In the genomic region with DNA sequence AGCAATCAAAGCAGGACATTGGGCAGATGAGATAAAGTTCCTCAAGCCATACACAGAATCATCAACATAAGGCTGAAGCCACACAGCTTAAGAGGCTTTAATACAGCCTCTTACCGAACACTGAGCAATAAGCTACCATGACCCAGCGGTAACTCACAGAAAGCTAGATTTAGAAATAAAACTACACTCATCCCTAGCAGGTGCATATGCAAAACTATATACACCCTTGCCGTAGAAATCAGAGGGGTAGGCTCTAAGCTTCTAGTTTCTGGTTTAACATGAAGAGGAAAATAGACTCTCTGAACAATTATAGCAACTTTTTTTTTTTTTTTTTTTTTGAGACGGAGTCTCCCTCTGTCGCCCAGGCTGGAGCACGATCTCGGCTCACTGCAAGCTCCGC, we compare ENCODE assay signal across 17 cellular contexts.
A peak's percentile ranks its signal among the peaks of the same experiment; 100 is the strongest.
DNase-seq lines count a peak whose midpoint lies in the region; ATAC-seq and TF ChIP-seq lines count a peak whose summit lies in the region.
"Had no signal": no experiment of that assay in that cellular context is flagged by ENCODE, and none has a peak within 500 bp of the region (broad histone marks: within the 10 kb centered on the region; RNA-seq: fewer than 3 reads in every experiment).

No MANE protein-coding gene starts in this region.

- intact Hi-C loops in PC-9 (cut with micrococcal nuclease; ENCODE audit: unreplicated experiment): no loop called here

- no peaks in the 10 kb centered on the region for H3K27me3 ChIP-seq in MM.1S (replicated peaks; ENCODE audit: insufficient read depth, low read length)
- no peaks in the 10 kb centered on the region for H3K27me3 ChIP-seq in PC-9 (ENCODE audit: insufficient read depth, low read depth)

- no peaks in the 10 kb centered on the region for H3K79me2 ChIP-seq in MM.1S (ENCODE audit: low read length)
- no peaks in the 10 kb centered on the region for H3K79me2 ChIP-seq in PC-9 (ENCODE audit: low read depth)

- POLR2A ChIA-PET in PC-9 (lab: Charles Lee; ENCODE audit: unreplicated experiment): no interaction called here

- no peaks in the 10 kb centered on the region for H3K27me3 Mint-ChIP-seq in nephron progenitor cell (ENCODE audit: low read depth, poor library complexity)
- H3K27me3 Mint-ChIP-seq: CD4-positive, alpha-beta memory T cell had no signal

- no TSS peak for BruUV-seq in PC-9 (replicated peaks; lab: Mats Ljungman, UMichigan)

- H3K9me3 ChIP-seq in MM.1S (replicated peaks; ENCODE audit: insufficient read depth, low read length): no peaks in the 10 kb centered on the region
- peaks cover 3% of the 10 kb centered on the region; the same call in 1 of the 2 replicates for H3K9me3 ChIP-seq in PC-9 (ENCODE audit: insufficient read depth, low read depth)

- no peaks in the 10 kb centered on the region for H3K9me2 ChIP-seq in MM.1S (replicated peaks; ENCODE audit: insufficient read depth, low read length)
- no peaks in the 10 kb centered on the region for H3K9me2 ChIP-seq in PC-9 (ENCODE audit: insufficient read depth)

- H3F3A ChIP-seq in MM.1S (ENCODE audit: insufficient read depth, low read length): peaks cover 32% of the 10 kb centered on the region
- H3F3A ChIP-seq in PC-9 (ENCODE audit: insufficient read depth, low read depth): no peaks in the 10 kb centered on the region

- ATAC-seq in GM18867 (IDR thresholded peaks at IDR 0.05; ENCODE audit: unreplicated experiment): peak; percentile 70
- ATAC-seq: GM12878 had no signal

- H3K27ac ChIP-seq in MM.1S (ENCODE audit: low read length) (peak overlapping the region; percentile 90), PC-9 (no peak overlapping the region), substantia nigra (ENCODE audit: low read depth, low read length, poor library complexity, severe bottlenecking) (no peak overlapping the region)

- H3K36me3 ChIP-seq in MM.1S (replicated peaks; ENCODE audit: insufficient read depth, low read length) (no peaks in the 10 kb centered on the region), PC-9 (ENCODE audit: low read depth) (no peaks in the 10 kb centered on the region)

- no peak overlapping the region for H3K4me3 Mint-ChIP-seq in nephron progenitor cell
- H3K4me3 Mint-ChIP-seq: CD4-positive, alpha-beta memory T cell had no signal

- no peaks in the 10 kb centered on the region for H3K4me1 Mint-ChIP-seq in nephron progenitor cell
- H3K4me1 Mint-ChIP-seq: CD4-positive, alpha-beta memory T cell had no signal

- H3K9ac ChIP-seq in MM.1S (ENCODE audit: low read length): peak overlapping the region; percentile 40; the same call in 1 of the 2 replicates

- H3K36me3 Mint-ChIP-seq in nephron progenitor cell (ENCODE audit: low read depth): no peaks in the 10 kb centered on the region
- H3K36me3 Mint-ChIP-seq: CD4-positive, alpha-beta memory T cell had no signal

- TF ChIP-seq CTCF in MM.1S (IDR thresholded peaks at IDR 0.05; ENCODE audit: low read length) (no peak), nephron progenitor cell (IDR thresholded peaks at IDR 0.05) (no peak), PC-9 (conservative IDR thresholded peaks at IDR 0.05) (no peak)

- CTCF ChIA-PET in PC-9 (lab: Charles Lee): no interaction called here

- peak; percentile 88 for DNase-seq in MM.1S
- no peak for DNase-seq in nephron progenitor cell
- no peak for DNase-seq in T1000 (lab: John Stamatoyannopoulos, UW)
- no peak for DNase-seq in PC-9
- DNase-seq in substantia nigra (lab: John Stamatoyannopoulos, UW): no peak
- DNase-seq: C1 segment of cervical spinal cord; Calu3; CD4-positive, alpha-beta memory T cell; COR-L47; DMS 273 treated with DMSO at 0.1 percent for 48 hours; DMS79; EL; GDM1; H7; HCEC 1CT had no signal

- H2AFZ ChIP-seq in MM.1S (ENCODE audit: low read length) (peak overlapping the region; percentile 65), PC-9 (no peak overlapping the region)

- H3K4me3 ChIP-seq in MM.1S (ENCODE audit: low read length): peak overlapping the region; percentile 41; the same call in 1 of the 2 replicates
- H3K4me3 ChIP-seq in PC-9: no peak overlapping the region
- H3K4me3 ChIP-seq: GM12878 had no signal

- H4K20me1 ChIP-seq in MM.1S (ENCODE audit: insufficient read depth, low read length) (no peaks in the 10 kb centered on the region), PC-9 (ENCODE audit: insufficient read depth) (no peaks in the 10 kb centered on the region)

- peaks cover 22% of the 10 kb centered on the region for H3K4me1 ChIP-seq in MM.1S (ENCODE audit: low read length)
- no peaks in the 10 kb centered on the region for H3K4me1 ChIP-seq in PC-9 (replicated peaks; ENCODE audit: insufficient read depth)

- H3K4me2 ChIP-seq in MM.1S (ENCODE audit: low read depth, low read length): peak overlapping the region; percentile 56
- no peak overlapping the region for H3K4me2 ChIP-seq in PC-9

- peaks cover 16% of the 10 kb centered on the region for H3K9me3 Mint-ChIP-seq in nephron progenitor cell

- peak overlapping the region; percentile 18 for H3K27ac Mint-ChIP-seq in nephron progenitor cell
- H3K27ac Mint-ChIP-seq: CD4-positive, alpha-beta memory T cell had no signal
